Comparison of ENCODE assay signal across 34 cellular contexts in the genomic region with DNA sequence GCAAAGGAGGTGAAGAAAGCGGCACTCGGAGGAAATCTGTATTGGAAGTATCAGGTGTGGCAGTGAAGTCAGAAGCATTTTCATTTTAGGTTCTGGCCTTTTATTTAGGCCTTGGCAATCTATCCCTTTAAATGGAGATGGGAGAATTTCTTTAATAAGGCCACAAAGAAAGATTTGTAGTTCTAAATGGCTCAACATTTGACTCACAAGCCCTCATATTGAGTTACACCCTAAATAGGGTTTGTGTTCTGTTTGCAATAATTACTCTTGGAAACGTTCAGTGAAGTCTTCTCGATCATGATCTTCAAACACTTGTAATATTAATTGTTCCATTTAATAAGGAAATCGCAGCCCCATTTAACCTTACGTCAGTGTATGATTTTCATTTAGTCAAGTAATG.
"Had no signal": no experiment of that assay in that cellular context is flagged by ENCODE, and none has a peak within 500 bp of the region (broad histone marks: within the 10 kb centered on the region; RNA-seq: fewer than 3 reads in every experiment).

No MANE protein-coding gene starts in this region.

- H3K36me3 ChIP-seq: WERI-Rb-1 had no signal

- H3K27ac ChIP-seq: RWPE1, WERI-Rb-1 had no signal

- ATAC-seq: activated CD8-positive, alpha-beta memory T cell treated with anti-CD3 and anti-CD28 coated beads, Interleukin-2, amount 10 ng/mL, durations not matched to agents 7 days and 5 days; activated naive CD8-positive, alpha-beta T cell treated with anti-CD3 and anti-CD28 coated beads, Interleukin-2, amount 50 U/mL, for 24 hours; PC-3; Right ventricle myocardium inferior had no signal

- DNase-seq: activated CD4-positive, alpha-beta memory T cell treated with anti-CD3 and anti-CD28 coated beads, Interleukin-2, amount 10 ng/mL, durations not matched to agents 7 days and 5 days; activated CD4-positive, alpha-beta T cell treated with anti-CD3 and anti-CD28 coated beads for 1 hour; activated CD4-positive, alpha-beta T cell treated with anti-CD3 and anti-CD28 coated beads for 48 hours; activated CD4-positive, CD25-positive, alpha-beta regulatory T cell; activated CD8-positive, alpha-beta memory T cell treated with anti-CD3 and anti-CD28 coated beads for 24 hours; activated CD8-positive, alpha-beta memory T cell treated with anti-CD3 and anti-CD28 coated beads, Interleukin-2, amount 10 ng/mL, durations not matched to agents 7 days and 5 days; activated CD8-positive, alpha-beta memory T cell treated with anti-CD3 and anti-CD28 coated beads, Interleukin-2, amount 50 U/mL, for 48 hours; activated effector memory CD4-positive, alpha-beta T cell treated with Interleukin-2 at 50 U/mL for 16 hours; activated naive CD4-positive, alpha-beta T cell treated with anti-CD3 and anti-CD28 coated beads, Interleukin-2, amount 10 ng/mL, durations not matched to agents 7 days and 5 days; activated naive CD8-positive, alpha-beta T cell treated with anti-CD3 and anti-CD28 coated beads, Interleukin-2, amount 50 U/mL, for 24 hours; activated T-cell treated with anti-CD3 and anti-CD28 coated beads, Interleukin-2, amount 50 U/mL, for 48 hours; anterior cingulate cortex; caudate nucleus; cerebellar nuclear complex; NCI-H1092 treated with DMSO at 0.1 percent for 48 hours; NCI-H1417; NCI-H146; NCI-H187; NCI-H2029 treated with DMSO at 0.1 percent for 48 hours; NCI-H2171; NCI-H226; NCI-H446 treated with DMSO at 0.1 percent for 48 hours; NCI-H524; NCI-H69; NK-92 treated with Interleukin-12 subunit alpha and Interleukin-12 subunit beta, amount 100 ng/mL, for 24 hours; PC-3; SIG-M5; SW 1271; T-helper 1 cell; T-helper 2 cell; T-helper 9 cell; WERI-Rb-1 had no signal
